ENCODE assay signal across 8 cellular contexts in genomic region chr5:122312670-122312988, GRCh38. TPM values are rescaled to one million over a fixed set of nuclear protein-coding genes. Genes with fewer than 3 reads are reported as not detected.
A peak's percentile ranks its signal among the peaks of the same experiment; 100 is the strongest.
DNase-seq lines count a peak whose midpoint lies in the region; ATAC-seq and TF ChIP-seq lines count a peak whose summit lies in the region.

No MANE protein-coding gene starts in this region.

- no peaks in the 10 kb centered on the region for H3K36me3 Mint-ChIP-seq in natural killer cell treated with Interleukin-12 subunit alpha and Interleukin-12 subunit beta and Interleukin-15 and Interleukin-18, amount 100 ng/mL, for 72 hours
- peaks cover 17% of the 10 kb centered on the region for H3K36me3 Mint-ChIP-seq in natural killer cell
- H3K36me3 Mint-ChIP-seq in WTC11: peaks cover 10% of the 10 kb centered on the region
- peaks cover 0 to 4% (median 0%) of the 10 kb centered on the region in 3 donors for H3K36me3 Mint-ChIP-seq in immature natural killer cell

- intact Hi-C loops in natural killer cell (cut with micrococcal nuclease): no loop called here
- intact Hi-C loops in left ventricle myocardium inferior (cut with micrococcal nuclease): no loop called here

- POLR2A ChIA-PET in WTC11 (lab: Charles Lee): no interaction called here

- peaks cover 26 to 34% of the 10 kb centered on the region in 2 donors for H3K27me3 Mint-ChIP-seq in natural killer cell treated with Interleukin-12 subunit alpha and Interleukin-12 subunit beta and Interleukin-15 and Interleukin-18, amount 100 ng/mL, for 72 hours
- peaks cover 22 to 46% of the 10 kb centered on the region in 2 donors for H3K27me3 Mint-ChIP-seq in natural killer cell (ENCODE audit: low read depth in 2 of 2)
- H3K27me3 Mint-ChIP-seq in WTC11 (ENCODE audit: low read depth): peaks cover 47% of the 10 kb centered on the region
- H3K27me3 Mint-ChIP-seq in immature natural killer cell (ENCODE audit: low read depth in 3 of 3): peaks cover 13 to 24% (median 15%) of the 10 kb centered on the region in 3 donors

- H3K4me1 Mint-ChIP-seq in natural killer cell treated with Interleukin-12 subunit alpha and Interleukin-12 subunit beta and Interleukin-15 and Interleukin-18, amount 100 ng/mL, for 72 hours (ENCODE audit: low read depth in 2 of 2): peaks cover 0 to 4% of the 10 kb centered on the region in 2 donors
- H3K4me1 Mint-ChIP-seq in natural killer cell (no peaks in the 10 kb centered on the region), WTC11 (peaks cover 29% of the 10 kb centered on the region), immature natural killer cell (no peaks in the 10 kb centered on the region)

- no peak for DNase-seq in natural killer cell treated with Interleukin-12 subunit alpha and Interleukin-12 subunit beta and Interleukin-15 and Interleukin-18, amount 100 ng/mL, for 72 hours (ENCODE audit: low spot score)
- DNase-seq in natural killer cell: no peak
- peak; percentile 29 for DNase-seq in WTC11 (ENCODE audit: low spot score)
- peak; percentile 13 for DNase-seq in left ventricle myocardium inferior
- DNase-seq in pulmonary artery endothelial cell (ENCODE audit: low read depth, low spot score): peak; percentile 10
- DNase-seq in 8988T: no peak
- no peak for DNase-seq in immature natural killer cell

- H3K27me3 ChIP-seq in left ventricle myocardium inferior (ENCODE audit: low read depth): peaks cover 70% of the 10 kb centered on the region

- H3K36me3 ChIP-seq in left ventricle myocardium inferior: no peaks in the 10 kb centered on the region

- H3K9me3 Mint-ChIP-seq in natural killer cell treated with Interleukin-12 subunit alpha and Interleukin-12 subunit beta and Interleukin-15 and Interleukin-18, amount 100 ng/mL, for 72 hours: no peaks in the 10 kb centered on the region
- H3K9me3 Mint-ChIP-seq in natural killer cell (peaks cover 0 to 4% of the 10 kb centered on the region in 2 donors), WTC11 (peaks cover 12% of the 10 kb centered on the region), immature natural killer cell (peaks cover under 1 to 31% (median 10%) of the 10 kb centered on the region in 6 donors)

- H3K4me3 ChIP-seq in left ventricle myocardium inferior: peak overlapping the region; percentile 76

- H3K27ac Mint-ChIP-seq in natural killer cell treated with Interleukin-12 subunit alpha and Interleukin-12 subunit beta and Interleukin-15 and Interleukin-18, amount 100 ng/mL, for 72 hours: no peak overlapping the region
- H3K27ac Mint-ChIP-seq in natural killer cell (no peak overlapping the region), WTC11 (no peak overlapping the region), immature natural killer cell (no peak overlapping the region)

- H3K27ac ChIP-seq in left ventricle myocardium inferior (replicated peaks): peak overlapping the region; percentile 73

- TF ChIP-seq CTCF in natural killer cell (IDR thresholded peaks at IDR 0.05) (no peak), WTC11 (IDR thresholded peaks at IDR 0.05) (no peak), left ventricle myocardium inferior (IDR thresholded peaks at IDR 0.05; ENCODE audit: borderline replicate concordance) (no peak)

- no peaks in the 10 kb centered on the region for H3K9me3 ChIP-seq in left ventricle myocardium inferior (replicated peaks)

- no peak for ATAC-seq in natural killer cell treated with Interleukin-12 subunit alpha and Interleukin-12 subunit beta and Interleukin-15 and Interleukin-18, amount 100 ng/mL, for 72 hours
- ATAC-seq in natural killer cell (no peak), WTC11 (peak; percentile 36), GM19452 (IDR thresholded peaks at IDR 0.05; ENCODE audit: unreplicated experiment) (no peak)

- peaks cover 27% of the 10 kb centered on the region for H3K4me1 ChIP-seq in left ventricle myocardium inferior

- CTCF ChIA-PET in WTC11 (lab: Charles Lee): no interaction called here

- H3K4me3 Mint-ChIP-seq in natural killer cell treated with Interleukin-12 subunit alpha and Interleukin-12 subunit beta and Interleukin-15 and Interleukin-18, amount 100 ng/mL, for 72 hours: peak overlapping the region; percentile 11
- H3K4me3 Mint-ChIP-seq in natural killer cell (no peak overlapping the region), WTC11 (peak overlapping the region; percentile 84), immature natural killer cell (no peak overlapping the region)

TF ChIP-seq in WTC11, 78 proteins besides CTCF, POLR2A, EP300 and RAD21:
- TF ChIP-seq MAX (CRISPR knock-in tag; IDR thresholded peaks at IDR 0.05) (no peak), ZNF121 (CRISPR knock-in tag; IDR thresholded peaks at IDR 0.05) (peak; percentile 92), CBFB (CRISPR knock-in tag; IDR thresholded peaks at IDR 0.05; ENCODE audit: low read depth) (no peak)
TF ChIP-seq in WTC11: peak in this region for 1.

RNA-seq across cellular contexts. Expression of gene SNCAIP, which starts 0.6 kb away (rescaled TPM):
- not detected for total RNA-seq in natural killer cell treated with Interleukin-12 subunit alpha and Interleukin-12 subunit beta and Interleukin-15 and Interleukin-18, amount 100 ng/mL, for 72 hours
- total RNA-seq in natural killer cell (under 1 TPM in 1 of 3 donors, not detected in 2; 0.73 TPM), WTC11 (2021) (9.2 to 10.0 TPM (median 9.7 TPM) in 3 replicates), left ventricle myocardium inferior (1.4 TPM), pulmonary artery endothelial cell (8.9 and 18.9 TPM in 2 replicates)
- polyA plus RNA-seq in immature natural killer cell: not detected

Comparison
In these comparisons a context has a peak if more than half of its experiments do, and no peak if none do; other contexts are left out.
1. H3K4me3 Mint-ChIP-seq: peak in natural killer cell treated with Interleukin-12 subunit alpha and Interleukin-12 subunit beta and Interleukin-15 and Interleukin-18, amount 100 ng/mL, for 72 hours (single experiment) and WTC11 (single experiment); none in natural killer cell (single experiment) and immature natural killer cell (0 of 5).
2. DNase-seq: peak in WTC11 (single experiment), left ventricle myocardium inferior (single experiment) and pulmonary artery endothelial cell (single experiment); none in natural killer cell treated with Interleukin-12 subunit alpha and Interleukin-12 subunit beta and Interleukin-15 and Interleukin-18, amount 100 ng/mL, for 72 hours (single experiment), natural killer cell (single experiment), 8988T (single experiment) and immature natural killer cell (0 of 3).